8 cellular contexts compared by ENCODE assay signal in the genomic region with DNA sequence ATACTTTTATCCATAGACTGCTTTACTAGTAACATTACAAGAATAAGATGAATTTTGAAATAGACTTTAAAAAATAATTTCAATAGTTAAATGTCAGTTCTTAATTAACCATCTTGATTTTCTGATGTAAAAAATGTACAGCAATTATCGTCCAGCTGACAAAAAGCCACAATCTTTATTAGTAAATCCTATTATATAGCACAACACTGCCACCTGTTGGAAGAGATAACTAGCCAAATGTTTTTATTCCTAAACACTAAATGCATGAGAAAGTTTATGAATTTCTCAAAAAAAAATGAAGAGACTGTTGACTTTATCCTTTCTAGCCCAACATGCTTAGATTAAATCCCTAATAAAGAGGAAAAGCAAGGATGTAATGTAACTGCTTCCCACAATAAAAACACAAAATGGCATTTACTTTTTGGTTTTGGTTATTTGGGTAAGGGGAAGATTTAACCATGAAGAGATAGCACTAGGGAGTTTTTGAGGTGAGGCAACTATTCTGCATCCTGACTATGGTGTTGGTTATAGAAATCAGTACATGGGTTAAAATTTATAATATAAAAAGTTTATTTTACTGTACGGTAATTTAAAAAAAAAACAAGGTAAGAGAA. TPM values are rescaled to one million over a fixed set of nuclear protein-coding genes. Genes with fewer than 3 reads are reported as not detected.
DNase-seq lines count a peak whose midpoint lies in the region; ATAC-seq, FAIRE-seq and TF ChIP-seq lines count a peak whose summit lies in the region.

No MANE protein-coding gene starts in this region.

- H3K9me3 ChIP-seq in kidney (ENCODE audit: control insufficient read depth in 1 of 2, low read length in 2 of 2) (no peaks in the 10 kb centered on the region), uterus (no peaks in the 10 kb centered on the region)

- no peak for TF ChIP-seq POLR2A in uterus (IDR thresholded peaks at IDR 0.05)

- H3K9ac ChIP-seq in kidney (ENCODE audit: low read length in 2 of 2), result no peak overlapping the region

- intact Hi-C loops in kidney (cut with DNase I), result no loop called here
- intact Hi-C loops in uterus (cut with DNase I; ENCODE audit: low total_unique reads), result loop anchor here (5.0 kb wide), 1 partner anchor 139 kb away; the partner anchor contains the start of gene STK17A

- POLR2A ChIA-PET in HEK293T (lab: Yijun Ruan, JAX), result interaction anchor here (0.7 kb wide), 2 partner anchors 9 to 83 kb away, joined by 3 to 4 read pairs; no protein-coding TSS in a partner anchor

- no peak for ATAC-seq in GM18873 (IDR thresholded peaks at IDR 0.05; ENCODE audit: low FRiP score, unreplicated experiment)

- H3K4me1 ChIP-seq in kidney (ENCODE audit: control insufficient read depth in 1 of 2, insufficient read depth in 1 of 2, low read depth in 1 of 2, low read length in 2 of 2) (no peaks in the 10 kb centered on the region), uterus (no peaks in the 10 kb centered on the region)

- peak; percentile 69 for TF ChIP-seq CTCF in kidney (IDR thresholded peaks at IDR 0.05; ENCODE audit: borderline replicate concordance, extremely low read depth, insufficient read depth)
- peak; percentile 65 to 71 (median 68) for TF ChIP-seq CTCF in uterus (IDR thresholded peaks at IDR 0.05)

- FAIRE-seq in kidney (lab: Jason Lieb, UNC), result peak; percentile 96

- H3K4me3 ChIP-seq in kidney (ENCODE audit: low read length in 2 of 2) (no peak overlapping the region), uterus (no peak overlapping the region)

- CTCF ChIA-PET in HEK293T (lab: Yijun Ruan, JAX), result interaction anchor here (1.1 to 1.5 kb wide), 3 partner anchors 20 to 139 kb away, joined by 3 to 5 read pairs (median 3); partner anchors contain the start of gene STK17A

- DNase-seq in NOMO-1 treated with DMSO at 0.1 percent for 48 hours (lab: John Stamatoyannopoulos, UW; ENCODE audit: unreplicated experiment) (peak; percentile 53), NOMO-1 treated with dmso at 0.1 percent for 144 hours (lab: John Stamatoyannopoulos, UW; ENCODE audit: unreplicated experiment) (no peak), NCI-H1417 (lab: John Stamatoyannopoulos, UW) (peak; percentile 1 to 71 (median 59)), amniotic stem cell (lab: John Stamatoyannopoulos, UW) (peak; percentile 48), kidney (no peak), uterus (no peak), HEK293T (ENCODE audit: extremely low spot score) (no peak)

- H3K36me3 ChIP-seq in kidney (ENCODE audit: control insufficient read depth in 1 of 2, insufficient read depth in 2 of 2, low read length in 2 of 2), result no peaks in the 10 kb centered on the region
- no peaks in the 10 kb centered on the region for H3K36me3 ChIP-seq in uterus

- no peak overlapping the region for H3K27ac ChIP-seq in kidney (ENCODE audit: low read depth in 2 of 2, low read length in 2 of 2)
- no peak overlapping the region for H3K27ac ChIP-seq in uterus

- no peaks in the 10 kb centered on the region for H3K27me3 ChIP-seq in uterus

TF ChIP-seq in HEK293T, 16 proteins besides CTCF, POLR2A, EP300 and RAD21:
- TF ChIP-seq, protein P1, sequence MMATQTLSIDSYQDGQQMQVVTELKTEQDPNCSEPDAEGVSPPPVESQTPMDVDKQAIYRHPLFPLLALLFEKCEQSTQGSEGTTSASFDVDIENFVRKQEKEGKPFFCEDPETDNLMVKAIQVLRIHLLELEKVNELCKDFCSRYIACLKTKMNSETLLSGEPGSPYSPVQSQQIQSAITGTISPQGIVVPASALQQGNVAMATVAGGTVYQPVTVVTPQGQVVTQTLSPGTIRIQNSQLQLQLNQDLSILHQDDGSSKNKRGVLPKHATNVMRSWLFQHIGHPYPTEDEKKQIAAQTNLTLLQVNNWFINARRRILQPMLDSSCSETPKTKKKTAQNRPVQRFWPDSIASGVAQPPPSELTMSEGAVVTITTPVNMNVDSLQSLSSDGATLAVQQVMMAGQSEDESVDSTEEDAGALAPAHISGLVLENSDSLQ (IDR thresholded peaks at IDR 0.05), result no peak
- TF ChIP-seq FOXK2 (IDR thresholded peaks at IDR 0.05) (no peak), HDGF (IDR thresholded peaks at IDR 0.05; ENCODE audit: borderline replicate concordance) (no peak), ZNF384 (IDR thresholded peaks at IDR 0.05) (no peak), LEF1 (IDR thresholded peaks at IDR 0.05; ENCODE audit: borderline replicate concordance) (no peak)

RNA-seq across cellular contexts. Expression of gene COA1, which starts 8.0 kb away (rescaled TPM):
- total RNA-seq in kidney (49.6 TPM), uterus (10 to 100 TPM; 30.0 to 83.6 (median 76.6) TPM)
- polyA plus RNA-seq in kidney (ENCODE audit: insufficient read depth, low read depth, low replicate concordance), result 58.9 TPM

RNA-seq across cellular contexts. Expression of gene BLVRA, which starts 37.2 kb away (rescaled TPM):
- total RNA-seq in kidney, result 69.6 TPM
- polyA plus RNA-seq in kidney (ENCODE audit: insufficient read depth, low read depth, low replicate concordance), result 86.9 TPM
- 10 to 100 TPM; 20.4 to 93.0 (median 56.5) TPM for total RNA-seq in uterus

Comparison
In these comparisons a context has a peak if more than half of its experiments do, and no peak if none do; other contexts are left out.
1. DNase-seq: peak in NOMO-1 treated with DMSO at 0.1 percent for 48 hours (single experiment), NCI-H1417 (3 of 3) and amniotic stem cell (single experiment); none in NOMO-1 treated with dmso at 0.1 percent for 144 hours (single experiment), kidney (single experiment), uterus (0 of 2) and HEK293T (single experiment).